Comparison of ENCODE assay signal across 2 cellular contexts in the genomic region with DNA sequence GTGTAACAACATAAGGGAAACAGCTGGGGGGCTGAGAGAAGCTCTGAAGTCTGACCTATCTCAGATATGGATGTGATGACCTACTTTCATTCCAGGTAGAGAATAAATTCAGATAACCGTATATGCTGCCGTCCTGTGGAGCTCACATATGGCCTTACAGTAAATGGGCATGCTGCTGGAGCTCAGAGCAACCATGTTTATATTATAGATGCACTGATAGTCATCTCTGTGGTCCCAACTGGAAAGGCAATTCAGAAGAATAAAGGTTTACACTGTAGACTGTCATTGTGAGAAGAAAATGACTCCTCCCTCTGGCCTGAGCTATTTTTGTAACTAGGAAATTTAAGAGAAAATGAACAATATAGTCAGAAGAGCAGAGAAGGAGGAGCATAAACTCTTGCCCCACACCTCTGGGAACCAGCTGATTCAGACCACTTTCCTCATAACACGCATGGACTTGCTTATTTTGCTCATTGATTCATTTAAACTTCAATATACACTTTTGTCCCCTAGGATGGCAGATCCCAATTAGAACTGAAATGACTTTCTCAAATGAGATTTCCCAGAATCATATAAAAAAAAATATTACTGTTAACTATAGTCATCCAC.
TF ChIP-seq lines count a peak whose summit lies in the region.

No MANE protein-coding gene starts in this region.

TF ChIP-seq in GM23338, 12 proteins besides CTCF, POLR2A, EP300 and RAD21 (continued from another document):
- TF ChIP-seq, protein P1, sequence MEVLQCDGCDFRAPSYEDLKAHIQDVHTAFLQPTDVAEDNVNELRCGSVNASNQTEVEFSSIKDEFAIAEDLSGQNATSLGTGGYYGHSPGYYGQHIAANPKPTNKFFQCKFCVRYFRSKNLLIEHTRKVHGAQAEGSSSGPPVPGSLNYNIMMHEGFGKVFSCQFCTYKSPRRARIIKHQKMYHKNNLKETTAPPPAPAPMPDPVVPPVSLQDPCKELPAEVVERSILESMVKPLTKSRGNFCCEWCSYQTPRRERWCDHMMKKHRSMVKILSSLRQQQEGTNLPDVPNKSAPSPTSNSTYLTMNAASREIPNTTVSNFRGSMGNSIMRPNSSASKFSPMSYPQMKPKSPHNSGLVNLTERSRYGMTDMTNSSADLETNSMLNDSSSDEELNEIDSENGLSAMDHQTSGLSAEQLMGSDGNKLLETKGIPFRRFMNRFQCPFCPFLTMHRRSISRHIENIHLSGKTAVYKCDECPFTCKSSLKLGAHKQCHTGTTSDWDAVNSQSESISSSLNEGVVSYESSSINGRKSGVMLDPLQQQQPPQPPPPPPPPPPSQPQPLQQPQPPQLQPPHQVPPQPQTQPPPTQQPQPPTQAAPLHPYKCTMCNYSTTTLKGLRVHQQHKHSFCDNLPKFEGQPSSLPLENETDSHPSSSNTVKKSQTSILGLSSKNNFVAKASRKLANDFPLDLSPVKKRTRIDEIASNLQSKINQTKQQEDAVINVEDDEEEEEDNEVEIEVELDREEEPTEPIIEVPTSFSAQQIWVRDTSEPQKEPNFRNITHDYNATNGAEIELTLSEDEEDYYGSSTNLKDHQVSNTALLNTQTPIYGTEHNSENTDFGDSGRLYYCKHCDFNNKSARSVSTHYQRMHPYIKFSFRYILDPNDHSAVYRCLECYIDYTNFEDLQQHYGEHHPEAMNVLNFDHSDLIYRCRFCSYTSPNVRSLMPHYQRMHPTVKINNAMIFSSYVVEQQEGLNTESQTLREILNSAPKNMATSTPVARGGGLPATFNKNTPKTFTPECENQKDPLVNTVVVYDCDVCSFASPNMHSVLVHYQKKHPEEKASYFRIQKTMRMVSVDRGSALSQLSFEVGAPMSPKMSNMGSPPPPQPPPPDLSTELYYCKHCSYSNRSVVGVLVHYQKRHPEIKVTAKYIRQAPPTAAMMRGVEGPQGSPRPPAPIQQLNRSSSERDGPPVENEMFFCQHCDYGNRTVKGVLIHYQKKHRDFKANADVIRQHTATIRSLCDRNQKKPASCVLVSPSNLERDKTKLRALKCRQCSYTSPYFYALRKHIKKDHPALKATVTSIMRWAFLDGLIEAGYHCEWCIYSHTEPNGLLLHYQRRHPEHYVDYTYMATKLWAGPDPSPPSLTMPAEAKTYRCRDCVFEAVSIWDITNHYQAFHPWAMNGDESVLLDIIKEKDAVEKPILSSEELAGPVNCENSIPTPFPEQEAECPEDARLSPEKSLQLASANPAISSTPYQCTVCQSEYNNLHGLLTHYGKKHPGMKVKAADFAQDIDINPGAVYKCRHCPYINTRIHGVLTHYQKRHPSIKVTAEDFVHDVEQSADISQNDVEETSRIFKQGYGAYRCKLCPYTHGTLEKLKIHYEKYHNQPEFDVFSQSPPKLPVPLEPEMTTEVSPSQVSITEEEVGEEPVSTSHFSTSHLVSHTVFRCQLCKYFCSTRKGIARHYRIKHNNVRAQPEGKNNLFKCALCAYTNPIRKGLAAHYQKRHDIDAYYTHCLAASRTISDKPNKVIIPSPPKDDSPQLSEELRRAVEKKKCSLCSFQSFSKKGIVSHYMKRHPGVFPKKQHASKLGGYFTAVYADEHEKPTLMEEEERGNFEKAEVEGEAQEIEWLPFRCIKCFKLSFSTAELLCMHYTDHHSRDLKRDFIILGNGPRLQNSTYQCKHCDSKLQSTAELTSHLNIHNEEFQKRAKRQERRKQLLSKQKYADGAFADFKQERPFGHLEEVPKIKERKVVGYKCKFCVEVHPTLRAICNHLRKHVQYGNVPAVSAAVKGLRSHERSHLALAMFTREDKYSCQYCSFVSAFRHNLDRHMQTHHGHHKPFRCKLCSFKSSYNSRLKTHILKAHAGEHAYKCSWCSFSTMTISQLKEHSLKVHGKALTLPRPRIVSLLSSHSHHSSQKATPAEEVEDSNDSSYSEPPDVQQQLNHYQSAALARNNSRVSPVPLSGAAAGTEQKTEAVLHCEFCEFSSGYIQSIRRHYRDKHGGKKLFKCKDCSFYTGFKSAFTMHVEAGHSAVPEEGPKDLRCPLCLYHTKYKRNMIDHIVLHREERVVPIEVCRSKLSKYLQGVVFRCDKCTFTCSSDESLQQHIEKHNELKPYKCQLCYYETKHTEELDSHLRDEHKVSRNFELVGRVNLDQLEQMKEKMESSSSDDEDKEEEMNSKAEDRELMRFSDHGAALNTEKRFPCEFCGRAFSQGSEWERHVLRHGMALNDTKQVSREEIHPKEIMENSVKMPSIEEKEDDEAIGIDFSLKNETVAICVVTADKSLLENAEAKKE (CRISPR knock-in tag; IDR thresholded peaks at IDR 0.05): no peak
- no peak for TF ChIP-seq EZH2phosphoT487 (IDR thresholded peaks at IDR 0.05; ENCODE audit: unreplicated experiment)
- no peak for TF ChIP-seq ZNF331 (CRISPR knock-in tag; IDR thresholded peaks at IDR 0.05; ENCODE audit: low read depth)
- no peak for TF ChIP-seq CREB1 (CRISPR knock-in tag; IDR thresholded peaks at IDR 0.05; ENCODE audit: low read depth)
- TF ChIP-seq NANOG (IDR thresholded peaks at IDR 0.05; ENCODE audit: borderline replicate concordance): no peak; the same call in 1 of the 2 replicates
- no peak for TF ChIP-seq JUNB (IDR thresholded peaks at IDR 0.05; ENCODE audit: unreplicated experiment)
- TF ChIP-seq, protein P2, sequence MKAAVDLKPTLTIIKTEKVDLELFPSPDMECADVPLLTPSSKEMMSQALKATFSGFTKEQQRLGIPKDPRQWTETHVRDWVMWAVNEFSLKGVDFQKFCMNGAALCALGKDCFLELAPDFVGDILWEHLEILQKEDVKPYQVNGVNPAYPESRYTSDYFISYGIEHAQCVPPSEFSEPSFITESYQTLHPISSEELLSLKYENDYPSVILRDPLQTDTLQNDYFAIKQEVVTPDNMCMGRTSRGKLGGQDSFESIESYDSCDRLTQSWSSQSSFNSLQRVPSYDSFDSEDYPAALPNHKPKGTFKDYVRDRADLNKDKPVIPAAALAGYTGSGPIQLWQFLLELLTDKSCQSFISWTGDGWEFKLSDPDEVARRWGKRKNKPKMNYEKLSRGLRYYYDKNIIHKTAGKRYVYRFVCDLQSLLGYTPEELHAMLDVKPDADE (IDR thresholded peaks at IDR 0.05): no peak
- no peak for TF ChIP-seq EZH2 (IDR thresholded peaks at IDR 0.05; ENCODE audit: low read depth, unreplicated experiment)
- no peak for TF ChIP-seq POLR2AphosphoS5 (IDR thresholded peaks at IDR 0.05; ENCODE audit: low read depth)
- no peak for TF ChIP-seq STAT1 (IDR thresholded peaks at IDR 0.05; ENCODE audit: unreplicated experiment)

TF ChIP-seq in WTC11, 78 proteins besides CTCF, POLR2A, EP300 and RAD21 (continued from another document):
- TF ChIP-seq, protein P3, sequence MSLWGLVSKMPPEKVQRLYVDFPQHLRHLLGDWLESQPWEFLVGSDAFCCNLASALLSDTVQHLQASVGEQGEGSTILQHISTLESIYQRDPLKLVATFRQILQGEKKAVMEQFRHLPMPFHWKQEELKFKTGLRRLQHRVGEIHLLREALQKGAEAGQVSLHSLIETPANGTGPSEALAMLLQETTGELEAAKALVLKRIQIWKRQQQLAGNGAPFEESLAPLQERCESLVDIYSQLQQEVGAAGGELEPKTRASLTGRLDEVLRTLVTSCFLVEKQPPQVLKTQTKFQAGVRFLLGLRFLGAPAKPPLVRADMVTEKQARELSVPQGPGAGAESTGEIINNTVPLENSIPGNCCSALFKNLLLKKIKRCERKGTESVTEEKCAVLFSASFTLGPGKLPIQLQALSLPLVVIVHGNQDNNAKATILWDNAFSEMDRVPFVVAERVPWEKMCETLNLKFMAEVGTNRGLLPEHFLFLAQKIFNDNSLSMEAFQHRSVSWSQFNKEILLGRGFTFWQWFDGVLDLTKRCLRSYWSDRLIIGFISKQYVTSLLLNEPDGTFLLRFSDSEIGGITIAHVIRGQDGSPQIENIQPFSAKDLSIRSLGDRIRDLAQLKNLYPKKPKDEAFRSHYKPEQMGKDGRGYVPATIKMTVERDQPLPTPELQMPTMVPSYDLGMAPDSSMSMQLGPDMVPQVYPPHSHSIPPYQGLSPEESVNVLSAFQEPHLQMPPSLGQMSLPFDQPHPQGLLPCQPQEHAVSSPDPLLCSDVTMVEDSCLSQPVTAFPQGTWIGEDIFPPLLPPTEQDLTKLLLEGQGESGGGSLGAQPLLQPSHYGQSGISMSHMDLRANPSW (CRISPR knock-in tag; conservative IDR thresholded peaks at IDR 0.05; ENCODE audit: low read depth): no peak
